Comparison of ENCODE assay signal across 23 cellular contexts in genomic region chr2:137220438-137220998, GRCh38.
A peak's percentile ranks its signal among the peaks of the same experiment; 100 is the strongest.
DNase-seq lines count a peak whose midpoint lies in the region; ATAC-seq and TF ChIP-seq lines count a peak whose summit lies in the region.
"Had no signal": no experiment of that assay in that cellular context is flagged by ENCODE, and none has a peak within 500 bp of the region (broad histone marks: within the 10 kb centered on the region; RNA-seq: fewer than 3 reads in every experiment).

No MANE protein-coding gene starts in this region.

- no peak overlapping the region for H3K4me3 ChIP-seq in RWPE2 (ENCODE audit: severe bottlenecking)
- H3K4me3 ChIP-seq in retinal pigment epithelial cell (ENCODE audit: low read length), result no peak overlapping the region
- no peak overlapping the region for H3K4me3 ChIP-seq in mucosa of descending colon
- H3K4me3 ChIP-seq: tibial artery had no signal

- intact Hi-C loops in mucosa of descending colon (cut with DNase I, micrococcal nuclease), result no loop called here

- H3K4me1 ChIP-seq in RWPE2 (ENCODE audit: insufficient read depth, poor library complexity, severe bottlenecking), result peaks cover 12% of the 10 kb centered on the region
- no peaks in the 10 kb centered on the region for H3K4me1 ChIP-seq in mucosa of descending colon (ENCODE audit: low read depth)
- H3K4me1 ChIP-seq: BE2C, parathyroid adenoma, tibial artery had no signal

- H3K9me3 ChIP-seq in RWPE2 (ENCODE audit: severe bottlenecking) (no peaks in the 10 kb centered on the region), mucosa of descending colon (no peaks in the 10 kb centered on the region)
- H3K9me3 ChIP-seq: BE2C, tibial artery had no signal

- peak; percentile 8 for DNase-seq in GM03348 (ENCODE audit: low spot score)
- DNase-seq in RWPE2 (ENCODE audit: low spot score), result no peak
- DNase-seq in retinal pigment epithelial cell (ENCODE audit: low read depth), result peak; percentile 85
- no peak for DNase-seq in hepatic stellate cell (ENCODE audit: low spot score)
- no peak for DNase-seq in mucosa of descending colon
- DNase-seq: activated B cell treated with CpG ODN at 0.5 μM for 24 hours; activated CD8-positive, alpha-beta T cell treated with anti-CD3 and anti-CD28 coated beads for 36 hours; activated naive CD8-positive, alpha-beta T cell treated with anti-CD3 and anti-CD28 coated beads for 36 hours; activated T-cell treated with anti-CD3 and anti-CD28 coated beads, Interleukin-2, amount 50 U/mL, for 72 hours; BE2C; endodermal cell; head of caudate nucleus; immature natural killer cell; Karpas-422; naive thymus-derived CD4-positive, alpha-beta T cell; NCI-H1436; tibial artery had no signal

- H3K27ac ChIP-seq in RWPE2 (ENCODE audit: poor library complexity, severe bottlenecking), result no peak overlapping the region
- H3K27ac ChIP-seq: parathyroid adenoma, tibial artery had no signal

- H3K27me3 ChIP-seq in RWPE2 (ENCODE audit: insufficient read depth, poor library complexity, severe bottlenecking), result no peaks in the 10 kb centered on the region
- H3K27me3 ChIP-seq: BE2C, tibial artery had no signal

- H3K36me3 ChIP-seq in RWPE2 (ENCODE audit: low read depth) (no peaks in the 10 kb centered on the region), mucosa of descending colon (ENCODE audit: low read depth) (no peaks in the 10 kb centered on the region)
- H3K36me3 ChIP-seq: BE2C, tibial artery had no signal

- no peak for TF ChIP-seq CTCF in RWPE2 (IDR thresholded peaks at IDR 0.05; ENCODE audit: poor library complexity, severe bottlenecking)
- no peak for TF ChIP-seq CTCF in retinal pigment epithelial cell (conservative IDR thresholded peaks at IDR 0.05; ENCODE audit: low read depth, low read length)
- no peak for TF ChIP-seq CTCF in mucosa of descending colon (IDR thresholded peaks at IDR 0.05)

- ATAC-seq in RWPE2 (ENCODE audit: low read depth), result peak; percentile 93
- peak; percentile 88 for ATAC-seq in esophagus mucosa
- no peak for ATAC-seq in GM21515 (IDR thresholded peaks at IDR 0.05; ENCODE audit: unreplicated experiment)
- ATAC-seq in mucosa of descending colon, result no peak
- no peak for ATAC-seq in GM21619 (IDR thresholded peaks at IDR 0.05; ENCODE audit: unreplicated experiment)
- ATAC-seq: activated CD8-positive, alpha-beta T cell treated with anti-CD3 and anti-CD28 coated beads for 36 hours; activated T-cell treated with anti-CD3 and anti-CD28 coated beads, Interleukin-2, amount 50 U/mL, for 72 hours; naive thymus-derived CD4-positive, alpha-beta T cell; Right ventricle myocardium inferior; stimulated activated memory B cell treated with anti-CD40 and anti-IgM and Interleukin-4, amounts not matched to agents 10 μg/mL and 1 μg/mL and 100 μg/mL, for 72 hours had no signal

Comparison
In these comparisons a context has a peak if more than half of its experiments do, and no peak if none do; other contexts are left out.
1. DNase-seq: peak in GM03348 (single experiment) and retinal pigment epithelial cell (single experiment); none in RWPE2 (single experiment), hepatic stellate cell (single experiment) and mucosa of descending colon (0 of 3).
2. ATAC-seq: peak in RWPE2 (single experiment) and esophagus mucosa (single experiment); none in GM21515 (single experiment), mucosa of descending colon (single experiment) and GM21619 (single experiment).